ENCODE assay signal across 20 cellular contexts in genomic region chr14:91280129-91280528, GRCh38. TPM values are rescaled to one million over a fixed set of nuclear protein-coding genes. Genes with fewer than 3 reads are reported as not detected.
DNase-seq lines count a peak whose midpoint lies in the region; ATAC-seq lines count a peak whose summit lies in the region.
"Had no signal": no experiment of that assay in that cellular context is flagged by ENCODE, and none has a peak within 500 bp of the region (broad histone marks: within the 10 kb centered on the region; RNA-seq: fewer than 3 reads in every experiment).

No MANE protein-coding gene starts in this region.

- H3K27ac Mint-ChIP-seq in activated T-helper 17 cell treated with anti-CD3 and anti-CD28 coated beads, Interleukin-2, amount 50 U/mL, for 72 hours = peak overlapping the region; percentile 50
- H3K27ac Mint-ChIP-seq: activated naive CD8-positive, alpha-beta T cell treated with anti-CD3 and anti-CD28 coated beads, Interleukin-2, amount 50 U/mL, for 24 hours; B cell; memory B cell had no signal

- ATAC-seq in activated T-helper 17 cell treated with anti-CD3 and anti-CD28 coated beads, Interleukin-2, amount 50 U/mL, for 72 hours (replicated peaks) = no peak
- ATAC-seq in HG03354 (IDR thresholded peaks at IDR 0.05; ENCODE audit: poor library complexity, severe bottlenecking, unreplicated experiment) = no peak
- no peak for ATAC-seq in GM19467 (IDR thresholded peaks at IDR 0.05; ENCODE audit: unreplicated experiment)
- ATAC-seq: activated naive CD8-positive, alpha-beta T cell treated with anti-CD3 and anti-CD28 coated beads, Interleukin-2, amount 50 U/mL, for 24 hours; effector memory CD8-positive, alpha-beta T cell; SK-N-SH treated with all-trans-retinoic acid at 6 μM for 48 hours had no signal

- no peak overlapping the region for H3K4me3 Mint-ChIP-seq in activated T-helper 17 cell treated with anti-CD3 and anti-CD28 coated beads, Interleukin-2, amount 50 U/mL, for 72 hours
- H3K4me3 Mint-ChIP-seq: activated naive CD8-positive, alpha-beta T cell treated with anti-CD3 and anti-CD28 coated beads, Interleukin-2, amount 50 U/mL, for 24 hours; B cell; effector memory CD8-positive, alpha-beta T cell; memory B cell had no signal

- H3K27ac ChIP-seq in KOPT-K1 (ENCODE audit: low read depth, low read length, poor library complexity, severe bottlenecking) = peak overlapping the region; percentile 100
- H3K27ac ChIP-seq: brain microvascular endothelial cell had no signal

- no peaks in the 10 kb centered on the region for H3K4me1 Mint-ChIP-seq in activated T-helper 17 cell treated with anti-CD3 and anti-CD28 coated beads, Interleukin-2, amount 50 U/mL, for 72 hours

- H3K27me3 Mint-ChIP-seq in activated T-helper 17 cell treated with anti-CD3 and anti-CD28 coated beads, Interleukin-2, amount 50 U/mL, for 72 hours = no peaks in the 10 kb centered on the region
- H3K27me3 Mint-ChIP-seq: activated naive CD8-positive, alpha-beta T cell treated with anti-CD3 and anti-CD28 coated beads, Interleukin-2, amount 50 U/mL, for 24 hours; B cell; effector memory CD8-positive, alpha-beta T cell; memory B cell had no signal

- H3K9me3 ChIP-seq in KOPT-K1 (ENCODE audit: insufficient read depth, low read length, poor library complexity, severe bottlenecking) = no peaks in the 10 kb centered on the region
- H3K9me3 ChIP-seq: Caco-2 had no signal

- H3K36me3 ChIP-seq in KOPT-K1 (ENCODE audit: insufficient read depth, low read length) = peaks cover 92% of the 10 kb centered on the region
- H3K36me3 ChIP-seq: brain microvascular endothelial cell had no signal

- peak; percentile 56 to 86 for DNase-seq in NCI-H2081 (lab: John Stamatoyannopoulos, UW)
- DNase-seq in NCI-H2081 treated with DMSO at 0.1 percent for 48 hours (lab: John Stamatoyannopoulos, UW) = no peak
- DNase-seq in NCI-H345 (lab: John Stamatoyannopoulos, UW) = peak; percentile 64
- no peak for DNase-seq in stimulated activated CD4-positive, alpha-beta T cell treated with anti-CD3 and anti-CD28 coated beads, Interleukin-4, amount 100 ng/mL, for 24 hours
- DNase-seq: activated CD4-positive, alpha-beta T cell treated with anti-CD3 and anti-CD28 coated beads for 1 hour; activated naive CD8-positive, alpha-beta T cell treated with anti-CD3 and anti-CD28 coated beads, Interleukin-2, amount 50 U/mL, for 24 hours; brain microvascular endothelial cell; Caco-2; effector memory CD8-positive, alpha-beta T cell; GF-D8; NCI-H1436 treated with DMSO at 0.1 percent for 48 hours; NK-92 treated with Interleukin-12 subunit alpha and Interleukin-12 subunit beta, amount 100 ng/mL, for 24 hours; T1000 had no signal

- peaks cover 97% of the 10 kb centered on the region for H3K36me3 Mint-ChIP-seq in activated T-helper 17 cell treated with anti-CD3 and anti-CD28 coated beads, Interleukin-2, amount 50 U/mL, for 72 hours (ENCODE audit: low read depth)

- H3K9me3 Mint-ChIP-seq in activated T-helper 17 cell treated with anti-CD3 and anti-CD28 coated beads, Interleukin-2, amount 50 U/mL, for 72 hours = no peaks in the 10 kb centered on the region
- H3K9me3 Mint-ChIP-seq: activated naive CD8-positive, alpha-beta T cell treated with anti-CD3 and anti-CD28 coated beads, Interleukin-2, amount 50 U/mL, for 24 hours; effector memory CD8-positive, alpha-beta T cell; memory B cell had no signal

RNA-seq across cellular contexts. Expression of gene GPR68, which starts 35.6 kb away (rescaled TPM):
- total RNA-seq in activated T-helper 17 cell treated with anti-CD3 and anti-CD28 coated beads, Interleukin-2, amount 50 U/mL, for 72 hours = 10 to 100 TPM; 36.8 to 44.8 TPM

Comparison
In these comparisons a context has a peak if more than half of its experiments do, and no peak if none do; other contexts are left out.
1. DNase-seq: peak in NCI-H2081 (2 of 2) and NCI-H345 (single experiment); none in NCI-H2081 treated with DMSO at 0.1 percent for 48 hours (single experiment) and stimulated activated CD4-positive, alpha-beta T cell treated with anti-CD3 and anti-CD28 coated beads, Interleukin-4, amount 100 ng/mL, for 24 hours (single experiment).